Comparison of ENCODE assay signal across 16 cellular contexts in genomic region chr6:85006362-85006761, GRCh38.
"Had no signal": no experiment of that assay in that cellular context is flagged by ENCODE, and none has a peak within 500 bp of the region (broad histone marks: within the 10 kb centered on the region; RNA-seq: fewer than 3 reads in every experiment).

No MANE protein-coding gene starts in this region.

- H3K4me1 Mint-ChIP-seq: activated CD4-positive, alpha-beta memory T cell treated with anti-CD3 and anti-CD28 coated beads, Interleukin-2, amount 10 ng/mL, durations not matched to agents 7 days and 5 days; activated CD4-positive, alpha-beta T cell treated with anti-CD3 and anti-CD28 coated beads for 36 hours; activated naive CD8-positive, alpha-beta T cell treated with anti-CD3 and anti-CD28 coated beads, Interleukin-2, amount 10 ng/mL, durations not matched to agents 7 days and 5 days; memory B cell; stimulated activated memory B cell treated with anti-CD40 and anti-IgM and Interleukin-4, amounts not matched to agents 10 μg/mL and 1 μg/mL and 100 μg/mL, for 72 hours had no signal

- H3K4me3 ChIP-seq: left ventricle myocardium inferior, ovary, tibial nerve had no signal

- H3K9me3 Mint-ChIP-seq: activated CD4-positive, alpha-beta memory T cell treated with anti-CD3 and anti-CD28 coated beads, Interleukin-2, amount 10 ng/mL, durations not matched to agents 7 days and 5 days; activated naive CD8-positive, alpha-beta T cell treated with anti-CD3 and anti-CD28 coated beads, Interleukin-2, amount 10 ng/mL, durations not matched to agents 7 days and 5 days had no signal

- H3K27me3 Mint-ChIP-seq: activated CD4-positive, alpha-beta memory T cell treated with anti-CD3 and anti-CD28 coated beads, Interleukin-2, amount 10 ng/mL, durations not matched to agents 7 days and 5 days; activated CD4-positive, alpha-beta T cell treated with anti-CD3 and anti-CD28 coated beads for 36 hours; activated naive CD8-positive, alpha-beta T cell treated with anti-CD3 and anti-CD28 coated beads, Interleukin-2, amount 10 ng/mL, durations not matched to agents 7 days and 5 days; memory B cell; stimulated activated memory B cell treated with anti-CD40 and anti-IgM and Interleukin-4, amounts not matched to agents 10 μg/mL and 1 μg/mL and 100 μg/mL, for 72 hours had no signal

- H3K36me3 Mint-ChIP-seq: activated naive CD8-positive, alpha-beta T cell treated with anti-CD3 and anti-CD28 coated beads, Interleukin-2, amount 10 ng/mL, durations not matched to agents 7 days and 5 days; memory B cell; stimulated activated memory B cell treated with anti-CD40 and anti-IgM and Interleukin-4, amounts not matched to agents 10 μg/mL and 1 μg/mL and 100 μg/mL, for 72 hours had no signal

- H3K36me3 ChIP-seq: left ventricle myocardium inferior, ovary, tibial nerve had no signal

- ATAC-seq: activated CD4-positive, alpha-beta T cell treated with anti-CD3 and anti-CD28 coated beads for 36 hours; activated T-cell treated with anti-CD3 and anti-CD28 coated beads, Interleukin-2, amount 50 U/mL, for 72 hours; stimulated activated memory B cell treated with anti-CD40 and anti-IgM and Interleukin-4, amounts not matched to agents 10 μg/mL and 1 μg/mL and 100 μg/mL, for 72 hours had no signal

- H3K4me1 ChIP-seq: left ventricle myocardium inferior had no signal

- H3K4me3 Mint-ChIP-seq: activated CD4-positive, alpha-beta memory T cell treated with anti-CD3 and anti-CD28 coated beads, Interleukin-2, amount 10 ng/mL, durations not matched to agents 7 days and 5 days; activated CD4-positive, alpha-beta T cell treated with anti-CD3 and anti-CD28 coated beads for 36 hours; activated naive CD8-positive, alpha-beta T cell treated with anti-CD3 and anti-CD28 coated beads, Interleukin-2, amount 10 ng/mL, durations not matched to agents 7 days and 5 days; activated T-cell treated with anti-CD3 and anti-CD28 coated beads, Interleukin-2, amount 50 U/mL, for 72 hours; memory B cell; stimulated activated memory B cell treated with anti-CD40 and anti-IgM and Interleukin-4, amounts not matched to agents 10 μg/mL and 1 μg/mL and 100 μg/mL, for 72 hours had no signal

- H3K27ac Mint-ChIP-seq: activated CD4-positive, alpha-beta memory T cell treated with anti-CD3 and anti-CD28 coated beads, Interleukin-2, amount 10 ng/mL, durations not matched to agents 7 days and 5 days; activated CD4-positive, alpha-beta T cell treated with anti-CD3 and anti-CD28 coated beads for 36 hours; activated naive CD8-positive, alpha-beta T cell treated with anti-CD3 and anti-CD28 coated beads, Interleukin-2, amount 10 ng/mL, durations not matched to agents 7 days and 5 days; activated T-cell treated with anti-CD3 and anti-CD28 coated beads, Interleukin-2, amount 50 U/mL, for 72 hours; memory B cell; stimulated activated memory B cell treated with anti-CD40 and anti-IgM and Interleukin-4, amounts not matched to agents 10 μg/mL and 1 μg/mL and 100 μg/mL, for 72 hours had no signal

- DNase-seq: activated CD4-positive, alpha-beta memory T cell treated with anti-CD3 and anti-CD28 coated beads, Interleukin-2, amount 10 ng/mL, durations not matched to agents 7 days and 5 days; activated CD4-positive, alpha-beta T cell treated with anti-CD3 and anti-CD28 coated beads for 36 hours; activated gamma-delta T cell treated with Interleukin-2 at 50 U/mL for 16 hours; activated naive CD8-positive, alpha-beta T cell treated with anti-CD3 and anti-CD28 coated beads, Interleukin-2, amount 10 ng/mL, durations not matched to agents 7 days and 5 days; activated T-cell treated with anti-CD3 and anti-CD28 coated beads, Interleukin-2, amount 50 U/mL, for 72 hours; anterior cingulate cortex; glutamatergic neuron; islet precursor cell; left ventricle myocardium inferior; ovary; T-helper 1 cell had no signal

- H3K27ac ChIP-seq: epithelial cell of prostate, left ventricle myocardium inferior, ovary, tibial nerve, VCaP had no signal

- H3K27me3 ChIP-seq: ovary, tibial nerve had no signal

- H3K9me3 ChIP-seq: left ventricle myocardium inferior, ovary, tibial nerve had no signal
